ENCODE assay signal across 17 cellular contexts in the genomic region with DNA sequence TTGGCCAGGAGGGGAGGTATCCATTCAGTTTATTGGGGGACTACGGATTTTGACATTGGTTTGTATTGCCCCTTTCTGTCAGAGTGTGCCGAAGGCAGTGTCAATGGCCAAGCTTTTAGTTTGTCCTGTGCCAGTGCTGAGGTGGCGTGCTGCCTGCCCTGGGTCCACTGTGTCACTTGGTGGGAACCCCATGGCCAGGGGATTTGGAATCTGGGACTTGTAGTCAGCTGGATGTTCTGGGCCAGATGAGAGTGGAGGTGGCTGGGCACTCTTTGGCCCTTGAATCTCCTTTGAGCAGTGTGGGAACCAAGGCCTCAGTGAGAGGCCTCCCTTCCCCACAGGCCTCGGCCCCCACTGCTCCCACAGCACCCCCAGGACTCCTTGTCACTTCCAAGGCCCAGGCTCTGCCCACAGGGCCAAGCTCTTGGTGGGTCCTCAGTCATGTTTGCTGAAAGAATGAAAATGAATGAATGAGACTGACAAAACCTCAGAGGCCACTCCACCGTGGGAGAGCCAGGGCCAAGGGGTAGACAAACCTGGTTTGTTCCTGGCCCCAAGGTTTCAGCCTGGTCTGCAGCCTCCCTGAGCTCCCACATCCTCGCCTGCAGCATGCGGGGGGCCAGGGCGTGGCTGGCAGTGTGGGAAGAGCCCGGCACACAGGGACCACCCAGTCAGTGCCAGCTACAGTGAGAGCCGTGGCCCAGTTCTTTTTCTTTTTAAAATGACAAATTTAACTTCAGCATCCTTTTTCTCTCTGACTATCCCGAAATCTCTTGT.
"Had no signal": no experiment of that assay in that cellular context is flagged by ENCODE, and none has a peak within 500 bp of the region (broad histone marks: within the 10 kb centered on the region; RNA-seq: fewer than 3 reads in every experiment).

No MANE protein-coding gene starts in this region.

- ATAC-seq: WTC11 had no signal

- H3K27ac ChIP-seq: adrenal gland, cardiac muscle cell, esophagus muscularis mucosa, ovary, tibial nerve had no signal

- H3K36me3 ChIP-seq: adrenal gland, cardiac muscle cell, esophagus muscularis mucosa, ovary, tibial nerve had no signal

- DNase-seq: activated CD4-positive, alpha-beta T cell treated with anti-CD3 and anti-CD28 coated beads for 48 hours; activated T-cell treated with anti-CD3 and anti-CD28 coated beads, Interleukin-2, amount 50 U/mL, for 1 hour; cortex of kidney; effector CD4-positive, alpha-beta T cell; hypothalamus; kidney glomerular epithelial cell; ovary; SK-N-SH; stimulated activated CD4-positive, alpha-beta T cell treated with anti-CD3 and anti-CD28 coated beads, Interleukin-2, amount 100 ng/mL, for 48 hours; stimulated activated naive CD4-positive, alpha-beta T cell; substantia nigra; T-helper 1 cell had no signal

- H3K9me3 ChIP-seq: adrenal gland, ovary, SK-N-SH had no signal

- H3K9ac ChIP-seq: SK-N-SH had no signal

- H3K27me3 ChIP-seq: adrenal gland, cardiac muscle cell, ovary had no signal

- H3K4me3 ChIP-seq: adrenal gland, cardiac muscle cell, esophagus muscularis mucosa, ovary, tibial nerve had no signal

- H3K4me1 ChIP-seq: adrenal gland, esophagus muscularis mucosa, tibial nerve had no signal
